In genomic region chr1:1162597-1163537, GRCh38 we compare ENCODE assay signal across 12 cellular contexts. TPM values are rescaled to one million over a fixed set of nuclear protein-coding genes. Genes with fewer than 3 reads are reported as not detected.
DNase-seq lines count a peak whose midpoint lies in the region; ATAC-seq and TF ChIP-seq lines count a peak whose summit lies in the region.
"Had no signal": no experiment of that assay in that cellular context is flagged by ENCODE, and none has a peak within 500 bp of the region (broad histone marks: within the 10 kb centered on the region; RNA-seq: fewer than 3 reads in every experiment).

No MANE protein-coding gene starts in this region.

- H3K27me3 ChIP-seq in Caco-2 (replicated peaks; ENCODE audit: control insufficient read depth, insufficient read depth, low read length): no peaks in the 10 kb centered on the region
- peaks cover 0 to 8% of the 10 kb centered on the region in 2 donors for H3K27me3 ChIP-seq in breast epithelium

- no peaks in the 10 kb centered on the region for H3K4me1 Mint-ChIP-seq in Caco-2 (ENCODE audit: low read depth, unreplicated experiment)
- H3K4me1 Mint-ChIP-seq in mesothelial cell of epicardium: peaks cover 18% of the 10 kb centered on the region
- H3K4me1 Mint-ChIP-seq: activated CD4-positive, alpha-beta memory T cell treated with anti-CD3 and anti-CD28 coated beads, Interleukin-2, amount 10 ng/mL, durations not matched to agents 7 days and 5 days; activated naive CD8-positive, alpha-beta T cell treated with anti-CD3 and anti-CD28 coated beads, Interleukin-2, amount 10 ng/mL, durations not matched to agents 7 days and 5 days had no signal

- H3K27ac ChIP-seq in breast epithelium: peak overlapping the region; percentile 90 to 92
- H3K27ac ChIP-seq: SJCRH30 had no signal

- intact Hi-C loops in Caco-2 (cut with micrococcal nuclease; ENCODE audit: unreplicated experiment): loop anchor here (2.0 to 5.0 kb wide), 3 partner anchors 38 to 146 kb away; no protein-coding TSS in a partner anchor
- intact Hi-C loops in breast epithelium (cut with DNase I; ENCODE audit: low total_unique reads): no loop called here

- peak overlapping the region; percentile 90 for H3K4me3 Mint-ChIP-seq in Caco-2 (ENCODE audit: unreplicated experiment)
- H3K4me3 Mint-ChIP-seq in mesothelial cell of epicardium: peak overlapping the region; percentile 58
- H3K4me3 Mint-ChIP-seq: activated CD4-positive, alpha-beta memory T cell treated with anti-CD3 and anti-CD28 coated beads, Interleukin-2, amount 10 ng/mL, durations not matched to agents 7 days and 5 days; activated naive CD8-positive, alpha-beta T cell treated with anti-CD3 and anti-CD28 coated beads, Interleukin-2, amount 10 ng/mL, durations not matched to agents 7 days and 5 days had no signal

- H3K27me3 Mint-ChIP-seq in Caco-2 (ENCODE audit: insufficient read depth, unreplicated experiment): no peaks in the 10 kb centered on the region
- peaks cover 5% of the 10 kb centered on the region for H3K27me3 Mint-ChIP-seq in mesothelial cell of epicardium (ENCODE audit: low read depth)
- H3K27me3 Mint-ChIP-seq: activated naive CD8-positive, alpha-beta T cell treated with anti-CD3 and anti-CD28 coated beads, Interleukin-2, amount 10 ng/mL, durations not matched to agents 7 days and 5 days had no signal

- H3K36me3 ChIP-seq in Caco-2 (ENCODE audit: control insufficient read depth, insufficient read depth, low read length) (no peaks in the 10 kb centered on the region), breast epithelium (no peaks in the 10 kb centered on the region)
- H3K36me3 ChIP-seq: SJCRH30 had no signal

- CTCF ChIA-PET in Caco-2 (lab: Charles Lee): interaction anchor here (0.6 to 1.2 kb wide), 4 partner anchors 38 to 112 kb away, joined by 3 to 9 read pairs (median 6); no protein-coding TSS in a partner anchor

- H3K27ac Mint-ChIP-seq in Caco-2 (ENCODE audit: unreplicated experiment) (peak overlapping the region; percentile 81), mesothelial cell of epicardium (peak overlapping the region; percentile 53)
- H3K27ac Mint-ChIP-seq: activated CD4-positive, alpha-beta memory T cell treated with anti-CD3 and anti-CD28 coated beads, Interleukin-2, amount 10 ng/mL, durations not matched to agents 7 days and 5 days; activated naive CD8-positive, alpha-beta T cell treated with anti-CD3 and anti-CD28 coated beads, Interleukin-2, amount 10 ng/mL, durations not matched to agents 7 days and 5 days had no signal

- TF ChIP-seq POLR2A in breast epithelium (IDR thresholded peaks at IDR 0.05) (peak; percentile 45), erythroblast (IDR thresholded peaks at IDR 0.05; ENCODE audit: low read length) (no peak)

- TF ChIP-seq CTCF in Caco-2 (IDR thresholded peaks at IDR 0.05; ENCODE audit: insufficient read depth in 1 of 2, low read depth in 1 of 2, low read length in 1 of 2, severe bottlenecking in 1 of 2, unreplicated experiment in 1 of 2) (no peak), breast epithelium (IDR thresholded peaks at IDR 0.05) (no peak), mesothelial cell of epicardium (IDR thresholded peaks at IDR 0.05; ENCODE audit: unreplicated experiment) (no peak)

- H3K4me1 ChIP-seq in Caco-2 (peaks cover 23% of the 10 kb centered on the region), breast epithelium (peaks cover 4 to 11% of the 10 kb centered on the region in 2 donors)

- H3K9me3 Mint-ChIP-seq in Caco-2 (ENCODE audit: unreplicated experiment) (no peaks in the 10 kb centered on the region), mesothelial cell of epicardium (no peaks in the 10 kb centered on the region)
- H3K9me3 Mint-ChIP-seq: activated CD4-positive, alpha-beta memory T cell treated with anti-CD3 and anti-CD28 coated beads, Interleukin-2, amount 10 ng/mL, durations not matched to agents 7 days and 5 days; activated naive CD8-positive, alpha-beta T cell treated with anti-CD3 and anti-CD28 coated beads, Interleukin-2, amount 10 ng/mL, durations not matched to agents 7 days and 5 days had no signal

- H3K9me3 ChIP-seq in Caco-2: no peaks in the 10 kb centered on the region
- H3K9me3 ChIP-seq in breast epithelium: no peaks in the 10 kb centered on the region
- H3K9me3 ChIP-seq: SJCRH30 had no signal

- peak; percentile 92 to 95 for DNase-seq in Caco-2
- peak; percentile 53 for DNase-seq in NCI-H2029 treated with DMSO at 0.1 percent for 48 hours (lab: John Stamatoyannopoulos, UW)
- peak; percentile 83 to 86 for DNase-seq in breast epithelium (ENCODE audit: low spot score in 2 of 2)
- no peak for DNase-seq in mesothelial cell of epicardium (ENCODE audit: low spot score in 2 of 2, unreplicated experiment in 2 of 2)
- DNase-seq in erythroblast (lab: John Stamatoyannopoulos, UW): no peak
- no peak for DNase-seq in effector CD8-positive, alpha-beta T cell (lab: John Stamatoyannopoulos, UW)
- DNase-seq in NCI-H1694 (lab: John Stamatoyannopoulos, UW): no peak
- DNase-seq: activated CD4-positive, alpha-beta memory T cell treated with anti-CD3 and anti-CD28 coated beads, Interleukin-2, amount 10 ng/mL, durations not matched to agents 7 days and 5 days; activated naive CD8-positive, alpha-beta T cell treated with anti-CD3 and anti-CD28 coated beads, Interleukin-2, amount 10 ng/mL, durations not matched to agents 7 days and 5 days; effector CD4-positive, alpha-beta T cell; SJCRH30 had no signal

- H3K4me3 ChIP-seq in Caco-2 (ENCODE audit: low read depth, low read length): peak overlapping the region; percentile 82
- H3K4me3 ChIP-seq in breast epithelium: peak overlapping the region in 2 of 3 donors; percentile 62 to 63
- H3K4me3 ChIP-seq: SJCRH30 had no signal

- TSS peak; percentile 48 for BruUV-seq in Caco-2 (replicated peaks; lab: Mats Ljungman, UMichigan)

- POLR2A ChIA-PET in Caco-2 (lab: Charles Lee): interaction anchor here (1.0 to 1.5 kb wide), 8 partner anchors 9 to 88 kb away, joined by 3 to 15 read pairs (median 6); no protein-coding TSS in a partner anchor

- H3K36me3 Mint-ChIP-seq in Caco-2 (ENCODE audit: insufficient read depth, unreplicated experiment): peaks cover 30% of the 10 kb centered on the region
- no peaks in the 10 kb centered on the region for H3K36me3 Mint-ChIP-seq in mesothelial cell of epicardium
- H3K36me3 Mint-ChIP-seq: activated naive CD8-positive, alpha-beta T cell treated with anti-CD3 and anti-CD28 coated beads, Interleukin-2, amount 10 ng/mL, durations not matched to agents 7 days and 5 days had no signal

- no peak for ATAC-seq in GM21423 (IDR thresholded peaks at IDR 0.05; ENCODE audit: unreplicated experiment)

RNA-seq across cellular contexts. Expression of gene TTLL10, which starts 10.8 kb away (rescaled TPM):
- total RNA-seq in Caco-2 (2022) (0.29 and 1.2 TPM in 2 replicates), breast epithelium (under 1 TPM; 0.15 to 0.33 (median 0.16) TPM), mesothelial cell of epicardium (0.32 to 0.47 TPM in 2 of 3 replicates, not detected in the other)
- total RNA-seq: activated CD4-positive, alpha-beta memory T cell treated with anti-CD3 and anti-CD28 coated beads, Interleukin-2, amount 10 ng/mL, durations not matched to agents 7 days and 5 days; activated naive CD8-positive, alpha-beta T cell treated with anti-CD3 and anti-CD28 coated beads, Interleukin-2, amount 10 ng/mL, durations not matched to agents 7 days and 5 days had no signal

RNA-seq across cellular contexts. Expression of gene TNFRSF18, which starts 43.5 kb away (rescaled TPM):
- not detected in 2 replicates for total RNA-seq in Caco-2 (2022)
- 1 to 10 TPM in 2 of 3 donors, not detected in 1; 1.9 to 5.9 TPM for total RNA-seq in breast epithelium
- total RNA-seq in mesothelial cell of epicardium: 0.51 to 1.2 TPM (median 0.93 TPM) in 3 replicates

RNA-seq across cellular contexts. Expression of gene C1orf159, which starts 47.0 kb away (rescaled TPM):
- 12.9 and 14.0 TPM in 2 replicates for total RNA-seq in Caco-2 (2022)
- total RNA-seq in breast epithelium: 10 to 100 TPM in 2 of 3 donors, 1 to 10 TPM in 1; 6.9 to 24.0 (median 12.5) TPM
- 28.4 to 32.8 TPM (median 31.8 TPM) in 3 replicates for total RNA-seq in mesothelial cell of epicardium

RNA-seq across cellular contexts. Expression of gene TNFRSF4, which starts 51.1 kb away (rescaled TPM):
- total RNA-seq in Caco-2 (2022) (not detected in 2 replicates), breast epithelium (1 to 10 TPM in 2 of 3 donors, under 1 TPM in 1; 0.64 to 2.3 (median 1.6) TPM), mesothelial cell of epicardium (0.18 to 0.34 TPM (median 0.29 TPM) in 3 replicates)

Comparison
In these comparisons a context has a peak if more than half of its experiments do, and no peak if none do; other contexts are left out.
1. DNase-seq: peak in Caco-2 (2 of 2), NCI-H2029 treated with DMSO at 0.1 percent for 48 hours (single experiment) and breast epithelium (2 of 2); none in mesothelial cell of epicardium (0 of 2), erythroblast (0 of 2), effector CD8-positive, alpha-beta T cell (single experiment) and NCI-H1694 (single experiment).